1 cellular context compared by ENCODE assay signal in genomic region chr1:9490605-9491339, GRCh38.
A peak's percentile ranks its signal among the peaks of the same experiment; 100 is the strongest.
TF ChIP-seq lines count a peak whose summit lies in the region.

No MANE protein-coding gene starts in this region.

TF ChIP-seq in H1, 55 proteins besides CTCF, POLR2A, EP300 and RAD21 (continued from another document):
- TF ChIP-seq BACH1 (IDR thresholded peaks at IDR 0.05; ENCODE audit: low read length) = peak; percentile 56; the same call in 1 of the 2 replicates
